ENCODE assay signal across 8 cellular contexts in genomic region chr1:100034465-100034864, GRCh38.
DNase-seq lines count a peak whose midpoint lies in the region; ATAC-seq and TF ChIP-seq lines count a peak whose summit lies in the region.

No MANE protein-coding gene starts in this region.

- intact Hi-C loops in body of pancreas (cut with DNase I) (no loop called here), posterior vena cava (cut with DNase I) (no loop called here)

- H3K36me3 ChIP-seq in body of pancreas (replicated peaks in 1 of 2; ENCODE audit: insufficient read depth in 1 of 2, low read depth in 2 of 2): no peaks in the 10 kb centered on the region

- TF ChIP-seq CTCF in body of pancreas (IDR thresholded peaks at IDR 0.05): peak in 4 of 7 experiments; percentile 12 to 34 (median 26)

- DNase-seq in NCI-H146 (lab: John Stamatoyannopoulos, UW) (peak; percentile 40), NCI-H146 treated with DMSO at 0.1 percent for 48 hours (lab: John Stamatoyannopoulos, UW; ENCODE audit: unreplicated experiment) (no peak), NAMALWA (ENCODE audit: low spot score) (peak; percentile 72), body of pancreas (no peak), pons (ENCODE audit: low spot score) (peak; percentile 72), posterior vena cava (ENCODE audit: low spot score) (no peak)
- DNase-seq in stimulated activated CD4-positive, alpha-beta T cell treated with anti-CD3 and anti-CD28 coated beads, Interleukin-15, amount 100 ng/mL, for 24 hours: no peak

- no peak overlapping the region for H3K4me3 ChIP-seq in body of pancreas

- ATAC-seq in body of pancreas (no peak), HG03457 (IDR thresholded peaks at IDR 0.05; ENCODE audit: unreplicated experiment) (no peak)

- no peak for TF ChIP-seq POLR2A in body of pancreas (IDR thresholded peaks at IDR 0.05)

- no peaks in the 10 kb centered on the region for H3K9me3 ChIP-seq in body of pancreas

- no peak overlapping the region for H3K27ac ChIP-seq in body of pancreas

- peaks cover 8% of the 10 kb centered on the region for H3K4me1 ChIP-seq in body of pancreas

- H3K27me3 ChIP-seq in body of pancreas: no peaks in the 10 kb centered on the region

Comparison
In these comparisons a context has a peak if more than half of its experiments do, and no peak if none do; other contexts are left out.
1. DNase-seq: peak in NCI-H146 (single experiment), NAMALWA (single experiment) and pons (single experiment); none in NCI-H146 treated with DMSO at 0.1 percent for 48 hours (single experiment), body of pancreas (0 of 4), stimulated activated CD4-positive, alpha-beta T cell treated with anti-CD3 and anti-CD28 coated beads, Interleukin-15, amount 100 ng/mL, for 24 hours (single experiment) and posterior vena cava (single experiment).